18 cellular contexts compared by ENCODE assay signal in genomic region chr16:19505600-19506303, GRCh38. TPM values are rescaled to one million over a fixed set of nuclear protein-coding genes. Genes with fewer than 3 reads are reported as not detected.
A peak's percentile ranks its signal among the peaks of the same experiment; 100 is the strongest.
DNase-seq lines count a peak whose midpoint lies in the region; ATAC-seq and TF ChIP-seq lines count a peak whose summit lies in the region.
"Had no signal": no experiment of that assay in that cellular context is flagged by ENCODE, and none has a peak within 500 bp of the region (broad histone marks: within the 10 kb centered on the region; RNA-seq: fewer than 3 reads in every experiment).

No MANE protein-coding gene starts in this region.

- H3K27me3 Mint-ChIP-seq in T-helper 17 cell: no peaks in the 10 kb centered on the region
- H3K27me3 Mint-ChIP-seq: activated CD4-positive, alpha-beta T cell treated with anti-CD3 and anti-CD28 coated beads for 36 hours had no signal

- no peak overlapping the region for H3K4me3 ChIP-seq in fibroblast of pulmonary artery (replicated peaks; ENCODE audit: low read depth, low read length)
- H3K4me3 ChIP-seq: testis had no signal

- peak; percentile 25 for DNase-seq in M059J (ENCODE audit: low read depth)
- DNase-seq in T-helper 17 cell: no peak
- peak; percentile 61 for DNase-seq in fibroblast of pulmonary artery (ENCODE audit: low read depth)
- peak; percentile 69 for DNase-seq in smooth muscle cell of the brain vasculature (ENCODE audit: low read depth, low spot score)
- no peak for DNase-seq in NCI-H146 treated with DMSO at 0.1 percent for 48 hours (lab: John Stamatoyannopoulos, UW; ENCODE audit: unreplicated experiment)
- no peak for DNase-seq in ecto neural progenitor cell (ENCODE audit: low spot score)
- DNase-seq: activated CD4-positive, alpha-beta T cell treated with anti-CD3 and anti-CD28 coated beads for 36 hours; HFFc6; KG1; NCI-H187 treated with DMSO at 0.1 percent for 48 hours; NCI-H748 treated with DMSO at 0.1 percent for 48 hours; nucleus accumbens; RPMI8226; stimulated activated CD4-positive, alpha-beta T cell treated with anti-CD3 and anti-CD28 coated beads, Interleukin-15, amount 100 ng/mL, for 24 hours; testis had no signal

- no peak for TF ChIP-seq CTCF in fibroblast of pulmonary artery (IDR thresholded peaks at IDR 0.05; ENCODE audit: low read length, missing control alignments)

- H3K4me3 Mint-ChIP-seq in T-helper 17 cell: no peak overlapping the region
- H3K4me3 Mint-ChIP-seq: activated CD4-positive, alpha-beta T cell treated with anti-CD3 and anti-CD28 coated beads for 36 hours; HFFc6; mesothelial cell of epicardium; T-helper 2 cell treated with Interferon-gamma antibody and Interleukin-4, amounts not matched to agents 5 μg/mL and 100 μg/mL, for 36 hours had no signal

- peaks cover 10% of the 10 kb centered on the region for H3K36me3 Mint-ChIP-seq in T-helper 17 cell (ENCODE audit: low read depth)

- no peaks in the 10 kb centered on the region for H3K9me3 ChIP-seq in T-helper 17 cell (ENCODE audit: control insufficient read depth, low read length, poor library complexity, severe bottlenecking)
- H3K9me3 ChIP-seq: testis had no signal

- peak overlapping the region; percentile 60 for H3K27ac Mint-ChIP-seq in T-helper 17 cell
- H3K27ac Mint-ChIP-seq: activated CD4-positive, alpha-beta T cell treated with anti-CD3 and anti-CD28 coated beads for 36 hours; HFFc6; mesothelial cell of epicardium; T-helper 2 cell treated with Interferon-gamma antibody and Interleukin-4, amounts not matched to agents 5 μg/mL and 100 μg/mL, for 36 hours had no signal

- H3K4me1 Mint-ChIP-seq in T-helper 17 cell: no peaks in the 10 kb centered on the region
- H3K4me1 Mint-ChIP-seq: activated CD4-positive, alpha-beta T cell treated with anti-CD3 and anti-CD28 coated beads for 36 hours; mesothelial cell of epicardium had no signal

- ATAC-seq in T-helper 17 cell (no peak), HG03460 (IDR thresholded peaks at IDR 0.05; ENCODE audit: unreplicated experiment) (no peak)
- ATAC-seq: activated CD4-positive, alpha-beta T cell treated with anti-CD3 and anti-CD28 coated beads for 36 hours had no signal

RNA-seq across cellular contexts. Expression of gene GDE1, which starts 16.1 kb away (rescaled TPM):
- 62.4 and 65.7 TPM in 2 replicates for total RNA-seq in M059J (2014; rRNA removed; shearing (Covaris generic))
- total RNA-seq in T-helper 17 cell: 10 to 100 TPM; 25.1 to 32.0 TPM

RNA-seq across cellular contexts. Expression of gene CCP110, which starts 18.0 kb away (rescaled TPM):
- total RNA-seq in M059J (2014; rRNA removed; shearing (Covaris generic)): 7.9 and 11.4 TPM in 2 replicates
- total RNA-seq in T-helper 17 cell: 10 to 100 TPM; 13.9 to 15.4 TPM

RNA-seq across cellular contexts. Expression of gene VPS35L, which starts 49.8 kb away (rescaled TPM):
- 21.0 and 26.3 TPM in 2 replicates for total RNA-seq in M059J (2014; rRNA removed; shearing (Covaris generic))
- total RNA-seq in T-helper 17 cell: 10 to 100 TPM; 37.6 to 47.6 TPM

Comparison
In these comparisons a context has a peak if more than half of its experiments do, and no peak if none do; other contexts are left out.
1. DNase-seq: peak in M059J (single experiment), fibroblast of pulmonary artery (single experiment) and smooth muscle cell of the brain vasculature (single experiment); none in T-helper 17 cell (0 of 3), NCI-H146 treated with DMSO at 0.1 percent for 48 hours (single experiment) and ecto neural progenitor cell (single experiment).